ENCODE assay signal across 8 cellular contexts in the genomic region with DNA sequence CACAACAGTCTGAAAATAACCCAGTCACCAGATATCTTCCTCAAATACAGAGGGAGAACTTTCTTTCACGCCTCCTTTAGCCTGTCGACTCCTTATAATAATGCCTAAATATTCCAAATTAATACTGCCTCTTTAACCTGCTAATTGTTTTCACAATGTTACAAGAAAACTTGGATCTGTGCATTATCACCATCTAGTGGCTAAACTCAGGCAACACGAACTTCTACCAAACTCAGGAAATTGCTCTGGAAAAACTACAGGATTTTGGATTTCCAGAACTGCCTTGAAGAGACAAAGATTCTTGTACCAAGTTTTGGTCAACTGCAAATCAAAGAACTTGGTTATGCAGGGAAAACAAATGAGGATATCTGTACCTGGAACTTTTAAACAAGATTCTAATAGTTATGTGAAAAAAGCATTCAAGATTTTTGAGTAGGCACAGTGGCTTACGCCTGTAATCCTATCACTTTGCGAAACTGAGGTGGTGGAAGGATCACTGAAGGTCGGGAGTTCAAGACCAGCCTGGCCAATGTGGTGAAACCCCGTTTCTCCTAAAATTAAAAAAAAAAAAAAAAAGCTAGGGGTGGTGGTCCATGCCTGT. TPM values are rescaled to one million over a fixed set of nuclear protein-coding genes. Genes with fewer than 3 reads are reported as not detected.
DNase-seq lines count a peak whose midpoint lies in the region; ATAC-seq and TF ChIP-seq lines count a peak whose summit lies in the region.

No MANE protein-coding gene starts in this region.

- H3K4me1 ChIP-seq in neural progenitor cell = no peaks in the 10 kb centered on the region

- H3K27ac ChIP-seq in dorsolateral prefrontal cortex (peak overlapping the region in 12 of 59 donors; percentile 4 to 56 (median 18)), neural progenitor cell (no peak overlapping the region)

- H3F3A ChIP-seq in neural progenitor cell (ENCODE audit: low read depth) = peaks cover 18% of the 10 kb centered on the region

- H3K4me1 Mint-ChIP-seq in activated T-cell treated with anti-CD3 and anti-CD28 coated beads, Interleukin-2, amount 50 U/mL, for 72 hours (ENCODE audit: low read depth) = peaks cover 33% of the 10 kb centered on the region
- no peaks in the 10 kb centered on the region for H3K4me1 Mint-ChIP-seq in neural progenitor cell

- intact Hi-C loops in dorsolateral prefrontal cortex (cut with DNase I) = no loop called here

- no peak for DNase-seq in activated T-cell treated with anti-CD3 and anti-CD28 coated beads, Interleukin-2, amount 50 U/mL, for 72 hours
- no peak for DNase-seq in activated T-cell treated with anti-CD3 and anti-CD28 coated beads, Interleukin-2, amount 50 U/mL, for 48 hours
- DNase-seq in NCI-H748 treated with DMSO at 0.1 percent for 48 hours (lab: John Stamatoyannopoulos, UW) = peak; percentile 14
- DNase-seq in dorsolateral prefrontal cortex = no peak
- DNase-seq in neural progenitor cell (ENCODE audit: low spot score) = peak; percentile 40
- no peak for DNase-seq in inferior parietal cortex (ENCODE audit: extremely low spot score)

- no peak overlapping the region for H3K4me2 ChIP-seq in neural progenitor cell

- peak overlapping the region; percentile 43 for H3K27ac Mint-ChIP-seq in activated T-cell treated with anti-CD3 and anti-CD28 coated beads, Interleukin-2, amount 50 U/mL, for 72 hours
- no peak overlapping the region for H3K27ac Mint-ChIP-seq in neural progenitor cell

- peak in 55 of 56 donors; percentile 38 to 74 (median 60) for TF ChIP-seq CTCF in dorsolateral prefrontal cortex (IDR thresholded peaks at IDR 0.05 in 54 of 56, conservative IDR thresholded peaks at IDR 0.05 in 2 of 56; ENCODE audit: low read depth in 1 of 56, partially characterized antibody in 56 of 56)
- TF ChIP-seq CTCF in neural progenitor cell (IDR thresholded peaks at IDR 0.05) = peak; percentile 69

- H3K27me3 ChIP-seq in dorsolateral prefrontal cortex (no peaks in the 10 kb centered on the region), neural progenitor cell (no peaks in the 10 kb centered on the region)

- H3K27me3 Mint-ChIP-seq in activated T-cell treated with anti-CD3 and anti-CD28 coated beads, Interleukin-2, amount 50 U/mL, for 72 hours (ENCODE audit: low read depth) = no peaks in the 10 kb centered on the region
- H3K27me3 Mint-ChIP-seq in neural progenitor cell (ENCODE audit: insufficient read depth, low read depth) = no peaks in the 10 kb centered on the region

- no peaks in the 10 kb centered on the region for H3K9me3 Mint-ChIP-seq in activated T-cell treated with anti-CD3 and anti-CD28 coated beads, Interleukin-2, amount 50 U/mL, for 72 hours
- no peaks in the 10 kb centered on the region for H3K9me3 Mint-ChIP-seq in neural progenitor cell

- ATAC-seq in activated T-cell treated with anti-CD3 and anti-CD28 coated beads, Interleukin-2, amount 50 U/mL, for 72 hours (replicated peaks in 1 of 2) = peak in 1 of 2 donors; percentile 32
- ATAC-seq in GM21390 (IDR thresholded peaks at IDR 0.05; ENCODE audit: unreplicated experiment) = no peak
- no peak for ATAC-seq in HG03442 (IDR thresholded peaks at IDR 0.05; ENCODE audit: unreplicated experiment)

- H3K36me3 Mint-ChIP-seq in activated T-cell treated with anti-CD3 and anti-CD28 coated beads, Interleukin-2, amount 50 U/mL, for 72 hours (ENCODE audit: insufficient read depth in 2 of 2) = peaks cover 2 to 14% of the 10 kb centered on the region in 2 donors
- peaks cover 15% of the 10 kb centered on the region for H3K36me3 Mint-ChIP-seq in neural progenitor cell

- peaks cover 5% of the 10 kb centered on the region for H4K20me1 ChIP-seq in neural progenitor cell (ENCODE audit: low read depth)

- H3K36me3 ChIP-seq in neural progenitor cell = no peaks in the 10 kb centered on the region

- peaks cover 5% of the 10 kb centered on the region for H3K79me2 ChIP-seq in neural progenitor cell (ENCODE audit: low read depth)

- no peak overlapping the region for H2AFZ ChIP-seq in neural progenitor cell (replicated peaks)

- no peaks in the 10 kb centered on the region for H3K9me3 ChIP-seq in neural progenitor cell (ENCODE audit: low read depth)

- H3K4me3 ChIP-seq in dorsolateral prefrontal cortex = no peak overlapping the region
- H3K4me3 ChIP-seq in neural progenitor cell = no peak overlapping the region

- H3K4me3 Mint-ChIP-seq in activated T-cell treated with anti-CD3 and anti-CD28 coated beads, Interleukin-2, amount 50 U/mL, for 72 hours = no peak overlapping the region
- H3K4me3 Mint-ChIP-seq in neural progenitor cell = no peak overlapping the region

- no peak overlapping the region for H3K9ac ChIP-seq in neural progenitor cell

RNA-seq across cellular contexts. Expression of a gene that starts 10.8 kb away (rescaled TPM):
- 10 to 100 TPM; 14.0 to 16.4 TPM for total RNA-seq in activated T-cell treated with anti-CD3 and anti-CD28 coated beads, Interleukin-2, amount 50 U/mL, for 72 hours
- total RNA-seq in dorsolateral prefrontal cortex (10 to 100 TPM; 15.1 to 34.3 (median 21.5) TPM), neural progenitor cell (ENCODE audit: low replicate concordance) (14.3 and 28.5 TPM in 2 replicates)

RNA-seq across cellular contexts. Expression of a gene that starts 24.3 kb away (rescaled TPM):
- total RNA-seq in activated T-cell treated with anti-CD3 and anti-CD28 coated beads, Interleukin-2, amount 50 U/mL, for 72 hours = 10 to 100 TPM; 40.3 to 44.5 TPM
- total RNA-seq in dorsolateral prefrontal cortex (10 to 100 TPM; 48.6 to 79.1 (median 59.0) TPM), neural progenitor cell (ENCODE audit: low replicate concordance) (21.3 and 25.5 TPM in 2 replicates)

RNA-seq across cellular contexts. Expression of a gene that starts 54.4 kb away (rescaled TPM):
- total RNA-seq in activated T-cell treated with anti-CD3 and anti-CD28 coated beads, Interleukin-2, amount 50 U/mL, for 72 hours = not detected
- total RNA-seq in dorsolateral prefrontal cortex (not detected), neural progenitor cell (ENCODE audit: low replicate concordance) (not detected in 2 replicates)

Comparison
In these comparisons a context has a peak if more than half of its experiments do, and no peak if none do; other contexts are left out.
1. DNase-seq: peak in NCI-H748 treated with DMSO at 0.1 percent for 48 hours (single experiment) and neural progenitor cell (single experiment); none in activated T-cell treated with anti-CD3 and anti-CD28 coated beads, Interleukin-2, amount 50 U/mL, for 72 hours (0 of 2), activated T-cell treated with anti-CD3 and anti-CD28 coated beads, Interleukin-2, amount 50 U/mL, for 48 hours (0 of 2), dorsolateral prefrontal cortex (0 of 10) and inferior parietal cortex (single experiment).